32 cellular contexts compared by ENCODE assay signal in genomic region chr2:120390381-120391055, GRCh38. TPM values are rescaled to one million over a fixed set of nuclear protein-coding genes. Genes with fewer than 3 reads are reported as not detected.
A peak's percentile ranks its signal among the peaks of the same experiment; 100 is the strongest.
DNase-seq lines count a peak whose midpoint lies in the region; ATAC-seq, FAIRE-seq and TF ChIP-seq lines count a peak whose summit lies in the region.
"Had no signal": no experiment of that assay in that cellular context is flagged by ENCODE, and none has a peak within 500 bp of the region (broad histone marks: within the 10 kb centered on the region; RNA-seq: fewer than 3 reads in every experiment).

No MANE protein-coding gene starts in this region.

- H3K27me3 ChIP-seq in lower lobe of right lung (ENCODE audit: low read depth) (peaks cover 9% of the 10 kb centered on the region), stomach (peaks cover 0 to 40% (median 9%) of the 10 kb centered on the region in 3 donors)
- H3K27me3 ChIP-seq: ovary, vagina had no signal

- H3K27me3 Mint-ChIP-seq in activated T-cell treated with anti-CD3 and anti-CD28 coated beads, Interleukin-2, amount 50 U/mL, for 24 hours = no peaks in the 10 kb centered on the region
- peaks cover 9% of the 10 kb centered on the region for H3K27me3 Mint-ChIP-seq in activated T-cell treated with anti-CD3 and anti-CD28 coated beads, Interleukin-2, amount 50 U/mL, for 4 hours (ENCODE audit: low read depth)
- H3K27me3 Mint-ChIP-seq: activated naive CD4-positive, alpha-beta T cell treated with anti-CD3 and anti-CD28 coated beads, Interleukin-2, amount 50 U/mL, for 24 hours; CD4-positive, CD25-positive, alpha-beta regulatory T cell had no signal

- TF ChIP-seq CTCF in lower lobe of right lung (IDR thresholded peaks at IDR 0.05) (no peak), stomach (IDR thresholded peaks at IDR 0.05) (no peak)

- TF ChIP-seq EP300 in stomach (IDR thresholded peaks at IDR 0.05) = no peak

- H3K4me1 ChIP-seq in lower lobe of right lung (no peaks in the 10 kb centered on the region), stomach (peaks cover 0 to under 1% (median 0%) of the 10 kb centered on the region in 4 donors)
- H3K4me1 ChIP-seq: HAP-1, heart left ventricle, vagina had no signal

- H3K9me3 ChIP-seq in lower lobe of right lung = no peaks in the 10 kb centered on the region
- peaks cover 0 to 6% (median 0%) of the 10 kb centered on the region in 4 donors for H3K9me3 ChIP-seq in stomach
- H3K9me3 ChIP-seq: HAP-1, heart left ventricle, mucosa of descending colon, ovary, SK-N-SH, vagina had no signal

- H3K9me3 Mint-ChIP-seq in activated T-cell treated with anti-CD3 and anti-CD28 coated beads, Interleukin-2, amount 50 U/mL, for 24 hours = no peaks in the 10 kb centered on the region
- peaks cover 3% of the 10 kb centered on the region for H3K9me3 Mint-ChIP-seq in activated T-cell treated with anti-CD3 and anti-CD28 coated beads, Interleukin-2, amount 50 U/mL, for 4 hours
- H3K9me3 Mint-ChIP-seq: activated naive CD4-positive, alpha-beta T cell treated with anti-CD3 and anti-CD28 coated beads, Interleukin-2, amount 50 U/mL, for 24 hours; IgD-negative memory B cell; natural killer cell treated with Interleukin-12 subunit alpha and Interleukin-12 subunit beta and Interleukin-15 and Interleukin-18, amount 100 ng/mL, for 72 hours; stimulated activated memory B cell treated with anti-CD40 and anti-IgM and Interleukin-4, amounts not matched to agents 10 μg/mL and 1 μg/mL and 100 μg/mL, for 72 hours had no signal

- WGBS in stomach, 5 donors = 81 to 88% (median 84%) methylated on average over 11 of the region's 11 CpGs

- H3K4me3 Mint-ChIP-seq in activated T-cell treated with anti-CD3 and anti-CD28 coated beads, Interleukin-2, amount 50 U/mL, for 24 hours = no peak overlapping the region
- no peak overlapping the region for H3K4me3 Mint-ChIP-seq in activated T-cell treated with anti-CD3 and anti-CD28 coated beads, Interleukin-2, amount 50 U/mL, for 4 hours
- H3K4me3 Mint-ChIP-seq: activated naive CD4-positive, alpha-beta T cell treated with anti-CD3 and anti-CD28 coated beads, Interleukin-2, amount 50 U/mL, for 24 hours; CD4-positive, CD25-positive, alpha-beta regulatory T cell; natural killer cell treated with Interleukin-12 subunit alpha and Interleukin-12 subunit beta and Interleukin-15 and Interleukin-18, amount 100 ng/mL, for 72 hours; stimulated activated memory B cell treated with anti-CD40 and anti-IgM and Interleukin-4, amounts not matched to agents 10 μg/mL and 1 μg/mL and 100 μg/mL, for 72 hours had no signal

- H3K36me3 ChIP-seq in lower lobe of right lung (no peaks in the 10 kb centered on the region), stomach (no peaks in the 10 kb centered on the region)
- H3K36me3 ChIP-seq: HAP-1, heart left ventricle, ovary, vagina had no signal

- H3K4me3 ChIP-seq in lower lobe of right lung (no peak overlapping the region), stomach (no peak overlapping the region)
- H3K4me3 ChIP-seq: HAP-1, heart left ventricle, mucosa of descending colon, ovary, vagina had no signal

- peak; percentile 2 for DNase-seq in activated T-cell treated with anti-CD3 and anti-CD28 coated beads, Interleukin-2, amount 50 U/mL, for 24 hours
- DNase-seq in activated T-cell treated with anti-CD3 and anti-CD28 coated beads for 4 hours = no peak
- DNase-seq in activated T-cell treated with anti-CD3 and anti-CD28 coated beads, Interleukin-2, amount 50 U/mL, for 4 hours = peak; percentile 2
- DNase-seq in lower lobe of right lung = peak; percentile 23
- peak; percentile 21 for DNase-seq in stomach
- DNase-seq in glomerular visceral epithelial cell (ENCODE audit: extremely low spot score) = no peak
- DNase-seq in H54 (ENCODE audit: insufficient read length, low spot score) = no peak
- DNase-seq: activated CD4-positive, alpha-beta T cell treated with anti-CD3 and anti-CD28 coated beads for 4 hours; anterior cingulate cortex; CD4-positive, CD25-positive, alpha-beta regulatory T cell; effector memory CD4-positive, alpha-beta T cell; mucosa of descending colon; NCI-H1092; NCI-H2029; NCI-H226; NCI-H82; RPMI8226; SK-N-SH; stimulated activated CD4-positive, alpha-beta T cell treated with anti-CD3 and anti-CD28 coated beads, Interleukin-4, amount 100 ng/mL, for 24 hours; T-helper 2 cell had no signal

- no peak for FAIRE-seq in H54 (lab: Jason Lieb, UNC)
- FAIRE-seq: D721Med had no signal

- H3K27ac ChIP-seq in lower lobe of right lung (no peak overlapping the region), stomach (no peak overlapping the region)
- H3K27ac ChIP-seq: heart left ventricle, ovary, vagina had no signal

- no peak for TF ChIP-seq POLR2A in stomach (IDR thresholded peaks at IDR 0.05)
- no peak for TF ChIP-seq POLR2A in H54 (IDR thresholded peaks at IDR 0.05; ENCODE audit: low read depth, low read length)

- no peak for ATAC-seq in activated T-cell treated with anti-CD3 and anti-CD28 coated beads, Interleukin-2, amount 50 U/mL, for 4 hours
- ATAC-seq in lower lobe of right lung (no peak), GM21360 (IDR thresholded peaks at IDR 0.05; ENCODE audit: unreplicated experiment) (no peak)
- ATAC-seq: heart left ventricle; mucosa of descending colon; natural killer cell treated with Interleukin-12 subunit alpha and Interleukin-12 subunit beta and Interleukin-15 and Interleukin-18, amount 100 ng/mL, for 72 hours; right cardiac atrium; stimulated activated memory B cell treated with anti-CD40 and anti-IgM and Interleukin-4, amounts not matched to agents 10 μg/mL and 1 μg/mL and 100 μg/mL, for 72 hours had no signal

- H3K36me3 Mint-ChIP-seq in activated T-cell treated with anti-CD3 and anti-CD28 coated beads, Interleukin-2, amount 50 U/mL, for 24 hours (ENCODE audit: low read depth) = no peaks in the 10 kb centered on the region
- H3K36me3 Mint-ChIP-seq in activated T-cell treated with anti-CD3 and anti-CD28 coated beads, Interleukin-2, amount 50 U/mL, for 4 hours (ENCODE audit: insufficient read depth) = no peaks in the 10 kb centered on the region
- H3K36me3 Mint-ChIP-seq: activated naive CD4-positive, alpha-beta T cell treated with anti-CD3 and anti-CD28 coated beads, Interleukin-2, amount 50 U/mL, for 24 hours; CD4-positive, CD25-positive, alpha-beta regulatory T cell; IgD-negative memory B cell; natural killer cell treated with Interleukin-12 subunit alpha and Interleukin-12 subunit beta and Interleukin-15 and Interleukin-18, amount 100 ng/mL, for 72 hours; stimulated activated memory B cell treated with anti-CD40 and anti-IgM and Interleukin-4, amounts not matched to agents 10 μg/mL and 1 μg/mL and 100 μg/mL, for 72 hours had no signal

- H3K27ac Mint-ChIP-seq in activated T-cell treated with anti-CD3 and anti-CD28 coated beads, Interleukin-2, amount 50 U/mL, for 24 hours = no peak overlapping the region
- H3K27ac Mint-ChIP-seq: activated naive CD4-positive, alpha-beta T cell treated with anti-CD3 and anti-CD28 coated beads, Interleukin-2, amount 50 U/mL, for 24 hours; CD4-positive, CD25-positive, alpha-beta regulatory T cell; IgD-negative memory B cell; natural killer cell treated with Interleukin-12 subunit alpha and Interleukin-12 subunit beta and Interleukin-15 and Interleukin-18, amount 100 ng/mL, for 72 hours; stimulated activated memory B cell treated with anti-CD40 and anti-IgM and Interleukin-4, amounts not matched to agents 10 μg/mL and 1 μg/mL and 100 μg/mL, for 72 hours had no signal

- H3K4me1 Mint-ChIP-seq in activated T-cell treated with anti-CD3 and anti-CD28 coated beads, Interleukin-2, amount 50 U/mL, for 24 hours (ENCODE audit: low read depth) = no peaks in the 10 kb centered on the region
- H3K4me1 Mint-ChIP-seq in activated T-cell treated with anti-CD3 and anti-CD28 coated beads, Interleukin-2, amount 50 U/mL, for 4 hours (ENCODE audit: low read depth) = no peaks in the 10 kb centered on the region
- H3K4me1 Mint-ChIP-seq: activated naive CD4-positive, alpha-beta T cell treated with anti-CD3 and anti-CD28 coated beads, Interleukin-2, amount 50 U/mL, for 24 hours; CD4-positive, CD25-positive, alpha-beta regulatory T cell; IgD-negative memory B cell; stimulated activated memory B cell treated with anti-CD40 and anti-IgM and Interleukin-4, amounts not matched to agents 10 μg/mL and 1 μg/mL and 100 μg/mL, for 72 hours had no signal

- intact Hi-C loops in lower lobe of right lung (cut with DNase I) (no loop called here), stomach (cut with DNase I; ENCODE audit: low total_unique reads) (no loop called here)

RNA-seq across cellular contexts. Expression of gene INHBB, which starts 44.6 kb away (rescaled TPM):
- under 1 TPM in 2 of 3 donors, not detected in 1; 0.11 to 0.16 TPM for total RNA-seq in activated T-cell treated with anti-CD3 and anti-CD28 coated beads, Interleukin-2, amount 50 U/mL, for 4 hours
- 5.2 TPM for total RNA-seq in lower lobe of right lung
- 1 to 10 TPM in 2 of 5 donors, under 1 TPM in 2, not detected in 1; 0.37 to 7.2 (median 1.5) TPM for total RNA-seq in stomach
- 1 to 10 TPM in 1 of 3 donors, under 1 TPM in 2; 0.37 to 1.9 (median 0.61) TPM for polyA plus RNA-seq in stomach
- total RNA-seq: activated CD8-positive, alpha-beta memory T cell treated with anti-CD3 and anti-CD28 coated beads for 36 hours; CD4-positive, CD25-positive, alpha-beta regulatory T cell; natural killer cell treated with Interleukin-12 subunit alpha and Interleukin-12 subunit beta and Interleukin-15 and Interleukin-18, amount 100 ng/mL, for 72 hours had no signal
- polyA plus RNA-seq: CD4-positive, CD25-positive, alpha-beta regulatory T cell; IgD-negative memory B cell had no signal

Comparison
In these comparisons a context has a peak if more than half of its experiments do, and no peak if none do; other contexts are left out.
1. DNase-seq: peak in activated T-cell treated with anti-CD3 and anti-CD28 coated beads, Interleukin-2, amount 50 U/mL, for 24 hours (single experiment), activated T-cell treated with anti-CD3 and anti-CD28 coated beads, Interleukin-2, amount 50 U/mL, for 4 hours (single experiment), lower lobe of right lung (single experiment) and stomach (single experiment); none in activated T-cell treated with anti-CD3 and anti-CD28 coated beads for 4 hours (single experiment), glomerular visceral epithelial cell (single experiment) and H54 (single experiment).